17 cellular contexts compared by ENCODE assay signal in the genomic region with DNA sequence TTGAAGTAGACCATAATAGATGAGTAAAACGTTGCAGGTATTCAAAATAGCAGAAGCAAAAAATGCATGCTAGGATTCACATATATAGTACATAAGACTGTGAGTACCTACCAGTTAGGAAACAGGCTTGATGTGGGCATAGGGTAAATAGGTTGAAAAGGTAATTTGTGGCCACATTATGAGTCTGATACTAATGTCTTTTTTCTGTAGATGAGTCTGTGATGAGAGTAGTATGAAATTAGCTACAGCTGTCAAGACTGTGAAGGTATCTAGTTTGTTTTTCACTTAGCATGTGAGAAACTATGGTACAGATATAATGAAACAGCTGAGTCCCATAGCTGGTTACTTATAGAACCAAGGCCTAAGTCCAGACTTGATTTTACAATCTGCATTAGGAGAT. TPM values are rescaled to one million over a fixed set of nuclear protein-coding genes. Genes with fewer than 3 reads are reported as not detected.
"Had no signal": no experiment of that assay in that cellular context is flagged by ENCODE, and none has a peak within 500 bp of the region (broad histone marks: within the 10 kb centered on the region; RNA-seq: fewer than 3 reads in every experiment).

No MANE protein-coding gene starts in this region.

- H3K9me3 Mint-ChIP-seq: naive thymus-derived CD8-positive, alpha-beta T cell; stimulated activated memory B cell treated with anti-CD40 and anti-IgM and Interleukin-4, amounts not matched to agents 10 μg/mL and 1 μg/mL and 100 μg/mL, for 72 hours had no signal

- H3K4me3 ChIP-seq: adrenal gland, heart left ventricle, lung, upper lobe of left lung had no signal

- H3K27ac ChIP-seq: adrenal gland, heart left ventricle, upper lobe of left lung, VCaP had no signal

- H3K9me3 ChIP-seq: adrenal gland, heart left ventricle, upper lobe of left lung had no signal

- DNase-seq: activated CD4-positive, alpha-beta T cell treated with anti-CD3 and anti-CD28 coated beads for 4 hours; activated effector memory CD4-positive, alpha-beta T cell treated with Interleukin-2 at 50 U/mL for 16 hours; adrenal gland; central memory CD4-positive, alpha-beta T cell; cortex of kidney; effector memory CD4-positive, alpha-beta T cell; heart left ventricle; left colon; naive thymus-derived CD8-positive, alpha-beta T cell; nucleus accumbens; right cardiac atrium; small intestine; upper lobe of left lung had no signal

- H3K27me3 ChIP-seq: adrenal gland, heart left ventricle, upper lobe of left lung had no signal

- H3K27ac Mint-ChIP-seq: stimulated activated memory B cell treated with anti-CD40 and anti-IgM and Interleukin-4, amounts not matched to agents 10 μg/mL and 1 μg/mL and 100 μg/mL, for 72 hours had no signal

- ATAC-seq: heart left ventricle; left colon; naive thymus-derived CD8-positive, alpha-beta T cell; right cardiac atrium; stimulated activated memory B cell treated with anti-CD40 and anti-IgM and Interleukin-4, amounts not matched to agents 10 μg/mL and 1 μg/mL and 100 μg/mL, for 72 hours had no signal

- H3K4me1 ChIP-seq: adrenal gland had no signal

- H3K4me3 Mint-ChIP-seq: naive thymus-derived CD8-positive, alpha-beta T cell; stimulated activated memory B cell treated with anti-CD40 and anti-IgM and Interleukin-4, amounts not matched to agents 10 μg/mL and 1 μg/mL and 100 μg/mL, for 72 hours had no signal

- H3K27me3 Mint-ChIP-seq: naive thymus-derived CD8-positive, alpha-beta T cell; stimulated activated memory B cell treated with anti-CD40 and anti-IgM and Interleukin-4, amounts not matched to agents 10 μg/mL and 1 μg/mL and 100 μg/mL, for 72 hours had no signal

RNA-seq across cellular contexts. Expression of a gene that starts 12.4 kb away (rescaled TPM):
- total RNA-seq: SK-MEL-5 had no signal
- polyA plus RNA-seq: naive thymus-derived CD8-positive, alpha-beta T cell had no signal
